Comparison of ENCODE assay signal across 9 cellular contexts in the genomic region with DNA sequence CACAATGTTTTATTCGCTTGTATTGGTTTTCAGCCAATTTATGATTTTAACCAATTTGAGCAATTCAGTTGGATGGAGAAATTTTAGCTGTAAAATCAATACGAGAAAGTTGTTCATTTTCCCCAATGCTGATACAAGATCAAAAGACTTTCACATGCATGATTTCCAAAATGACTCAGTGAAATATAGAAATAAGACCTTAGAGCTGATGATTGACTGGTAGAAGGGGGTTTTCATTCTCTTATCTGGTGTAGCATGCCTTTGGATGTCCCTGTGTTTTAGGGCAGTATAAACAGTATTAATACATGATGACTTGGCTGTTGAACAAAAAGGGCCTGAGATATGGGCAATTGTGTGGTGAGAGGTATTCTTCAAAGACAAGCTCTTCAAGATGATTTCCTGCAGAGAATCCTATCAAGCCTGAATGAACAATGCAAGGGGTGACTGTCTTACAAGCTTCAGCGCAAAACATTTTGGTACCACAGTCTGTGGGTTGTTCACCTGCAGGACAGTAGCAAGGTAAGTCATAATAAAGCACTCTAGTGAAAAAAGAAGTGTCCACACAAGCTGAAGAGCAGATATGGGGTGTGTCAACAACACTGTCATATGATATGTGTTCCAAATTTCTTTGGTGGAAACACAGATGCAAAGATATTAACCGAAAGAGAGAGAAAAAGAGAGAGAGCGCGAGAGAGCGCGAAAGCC.
DNase-seq lines count a peak whose midpoint lies in the region; ATAC-seq and TF ChIP-seq lines count a peak whose summit lies in the region.
"Had no signal": no experiment of that assay in that cellular context is flagged by ENCODE, and none has a peak within 500 bp of the region (broad histone marks: within the 10 kb centered on the region; RNA-seq: fewer than 3 reads in every experiment).

No MANE protein-coding gene starts in this region.

- H3K27ac ChIP-seq in BLaER1 treated with 17β-estradiol and CSF1 and Interleukin-3, amounts not matched to agents 10 nM and 100 nM = peak overlapping the region in 3 of 11 experiments; percentile 10 to 37 (median 23); a peak in 4 of 22 replicates
- no peak overlapping the region for H3K27ac ChIP-seq in endodermal cell (ENCODE audit: low read depth, low read length)

- peaks cover 10 to 18% (median 14%) of the 10 kb centered on the region in 10 experiments for H3K4me1 ChIP-seq in BLaER1 treated with 17β-estradiol and CSF1 and Interleukin-3, amounts not matched to agents 10 nM and 100 nM
- peaks cover 35% of the 10 kb centered on the region for H3K4me1 ChIP-seq in Loucy (ENCODE audit: insufficient read depth, low read length, poor library complexity, severe bottlenecking)
- peaks cover 16% of the 10 kb centered on the region for H3K4me1 ChIP-seq in endodermal cell (ENCODE audit: control insufficient read depth, insufficient read depth, low read length)

- no peak for DNase-seq in endodermal cell
- DNase-seq in activated gamma-delta T cell treated with Interleukin-2 at 50 U/mL for 16 hours = no peak
- no peak for DNase-seq in activated CD8-positive, alpha-beta memory T cell treated with anti-CD3 and anti-CD28 coated beads, Interleukin-2, amount 50 U/mL, for 4 hours
- DNase-seq: Caco-2 had no signal

- no peaks in the 10 kb centered on the region for H3K27me3 ChIP-seq in BLaER1 treated with 17β-estradiol and CSF1 and Interleukin-3, amounts not matched to agents 10 nM and 100 nM
- H3K27me3 ChIP-seq in Loucy (ENCODE audit: insufficient read depth, low read length, poor library complexity, severe bottlenecking) (no peaks in the 10 kb centered on the region), endodermal cell (ENCODE audit: control insufficient read depth, insufficient read depth, low read length, poor library complexity, severe bottlenecking) (no peaks in the 10 kb centered on the region)

- no peaks in the 10 kb centered on the region for H3K9me3 ChIP-seq in BLaER1 treated with 17β-estradiol and CSF1 and Interleukin-3, amounts not matched to agents 10 nM and 100 nM (replicated peaks in 1 of 11)
- H3K9me3 ChIP-seq in Loucy (ENCODE audit: insufficient read depth, low read depth, low read length) = no peaks in the 10 kb centered on the region
- H3K9me3 ChIP-seq in endodermal cell (ENCODE audit: control insufficient read depth, low read length) = peaks cover 3% of the 10 kb centered on the region

- H3K9me2 ChIP-seq in Loucy (replicated peaks; ENCODE audit: low read depth, low read length) = no peaks in the 10 kb centered on the region

- no peaks in the 10 kb centered on the region for H3K79me2 ChIP-seq in Loucy (ENCODE audit: insufficient read depth, low read length)

- peak overlapping the region; percentile 56 for H2AFZ ChIP-seq in Loucy (ENCODE audit: low read length)

- peaks cover 35% of the 10 kb centered on the region for H3K4me1 Mint-ChIP-seq in endodermal cell

- ATAC-seq in GM19452 (IDR thresholded peaks at IDR 0.05; ENCODE audit: unreplicated experiment) (peak; percentile 25), GM19023 (IDR thresholded peaks at IDR 0.05; ENCODE audit: unreplicated experiment) (no peak), GM21619 (IDR thresholded peaks at IDR 0.05; ENCODE audit: unreplicated experiment) (no peak)

- no peaks in the 10 kb centered on the region for H3F3A ChIP-seq in Loucy (ENCODE audit: low read depth)

- peak overlapping the region in 4 of 11 experiments; percentile 23 to 44 (median 42); a peak in 2 of 22 replicates for H3K9ac ChIP-seq in BLaER1 treated with 17β-estradiol and CSF1 and Interleukin-3, amounts not matched to agents 10 nM and 100 nM
- H3K9ac ChIP-seq in Loucy (ENCODE audit: low read depth, low read length, poor library complexity, severe bottlenecking) = peak overlapping the region; percentile 42
- no peak overlapping the region for H3K9ac ChIP-seq in endodermal cell (ENCODE audit: extremely low read depth, low read length, poor library complexity, severe bottlenecking)

- H4K20me1 ChIP-seq in BLaER1 treated with 17β-estradiol and CSF1 and Interleukin-3, amounts not matched to agents 10 nM and 100 nM = no peaks in the 10 kb centered on the region
- no peaks in the 10 kb centered on the region for H4K20me1 ChIP-seq in Loucy (ENCODE audit: insufficient read depth, low read length, poor library complexity, severe bottlenecking)

- H3K27me3 Mint-ChIP-seq in endodermal cell (ENCODE audit: insufficient read depth) = no peaks in the 10 kb centered on the region

- no peaks in the 10 kb centered on the region for H3K36me3 Mint-ChIP-seq in endodermal cell (ENCODE audit: low read depth)

- no peak overlapping the region for H3K27ac Mint-ChIP-seq in endodermal cell

- no peaks in the 10 kb centered on the region for H3K9me3 Mint-ChIP-seq in endodermal cell

- H3K4me3 ChIP-seq in BLaER1 treated with 17β-estradiol and CSF1 and Interleukin-3, amounts not matched to agents 10 nM and 100 nM = peak overlapping the region in 1 of 10 experiments; percentile 17; a peak in 2 of 20 replicates
- H3K4me3 ChIP-seq in Loucy (ENCODE audit: low read length, poor library complexity, severe bottlenecking) = peak overlapping the region; percentile 65
- H3K4me3 ChIP-seq in endodermal cell (ENCODE audit: low read length) = peak overlapping the region; percentile 35

- H3K4me2 ChIP-seq in BLaER1 treated with 17β-estradiol and CSF1 and Interleukin-3, amounts not matched to agents 10 nM and 100 nM = peak overlapping the region; percentile 45 to 77 (median 59)
- H3K4me2 ChIP-seq in Loucy (ENCODE audit: low read depth, low read length, poor library complexity, severe bottlenecking) = peak overlapping the region; percentile 67

- 93 to 94% methylated on average over 3 to 6 of the region's 8 CpGs for WGBS in endodermal cell (ENCODE audit: insufficient coverage in 1 of 2, insufficient read length in 1 of 2), 2 experiments

- TF ChIP-seq CTCF in Loucy (conservative IDR thresholded peaks at IDR 0.05; ENCODE audit: low read length) = no peak
- no peak for TF ChIP-seq CTCF in endodermal cell (conservative IDR thresholded peaks at IDR 0.05)

- no peaks in the 10 kb centered on the region for H3K36me3 ChIP-seq in BLaER1 treated with 17β-estradiol and CSF1 and Interleukin-3, amounts not matched to agents 10 nM and 100 nM
- H3K36me3 ChIP-seq in Loucy (ENCODE audit: insufficient read depth, low read length) = no peaks in the 10 kb centered on the region
- no peaks in the 10 kb centered on the region for H3K36me3 ChIP-seq in endodermal cell (ENCODE audit: control insufficient read depth, insufficient read depth, low read length)

- no peak overlapping the region for H3K4me3 Mint-ChIP-seq in endodermal cell
